ENCODE assay signal across 29 cellular contexts in genomic region chr10:71657604-71658348, GRCh38.
DNase-seq lines count a peak whose midpoint lies in the region; ATAC-seq and TF ChIP-seq lines count a peak whose summit lies in the region.
"Had no signal": no experiment of that assay in that cellular context is flagged by ENCODE, and none has a peak within 500 bp of the region (broad histone marks: within the 10 kb centered on the region; RNA-seq: fewer than 3 reads in every experiment).

No MANE protein-coding gene starts in this region.

- no peaks in the 10 kb centered on the region for H3K79me1 ChIP-seq in H9 (ENCODE audit: insufficient read depth, low read depth, low read length, poor library complexity, severe bottlenecking)

- H3K4me3 ChIP-seq in iPS-20b (ENCODE audit: low read length) = peak overlapping the region; percentile 51; the same call in 1 of the 2 replicates
- H3K4me3 ChIP-seq: ascending aorta, ovary, SK-N-MC, spleen, suprapubic skin, uterus had no signal

- no peak overlapping the region for H2BK15ac ChIP-seq in H9 (ENCODE audit: low read depth, low read length)

- H4K8ac ChIP-seq in H9 (replicated peaks; ENCODE audit: insufficient read length, low read depth, low read length) = no peak overlapping the region

- H3K18ac ChIP-seq in H9 (ENCODE audit: insufficient read length, low read depth, low read length) = no peak overlapping the region

- H3K27me3 ChIP-seq in H9 (ENCODE audit: insufficient read depth, low read length) (peaks cover 2% of the 10 kb centered on the region; the same call in 1 of the 2 replicates), iPS-20b (ENCODE audit: insufficient read depth, low read length) (peaks cover 59% of the 10 kb centered on the region)
- H3K27me3 ChIP-seq: ascending aorta, ovary, spleen, suprapubic skin, uterus had no signal

- H2AFZ ChIP-seq in H9 (ENCODE audit: low read length) = no peak overlapping the region

- no peak overlapping the region for H4K5ac ChIP-seq in H9 (ENCODE audit: insufficient read length, low read depth, low read length)

- ATAC-seq in T-helper 17 cell (no peak), GM19467 (IDR thresholded peaks at IDR 0.05; ENCODE audit: unreplicated experiment) (no peak)
- ATAC-seq: activated CD8-positive, alpha-beta memory T cell treated with anti-CD3 and anti-CD28 coated beads, Interleukin-2, amount 10 ng/mL, durations not matched to agents 7 days and 5 days; activated T-helper 17 cell treated with anti-CD3 and anti-CD28 coated beads, Interleukin-2, amount 50 U/mL, for 72 hours; left colon; stimulated activated effector memory CD8-positive, alpha-beta T cell treated with anti-CD3 and anti-CD28 coated beads, Interleukin-12 subunit alpha, Interleukin-12 subunit beta, amount 100 ng/mL, for 72 hours had no signal

- no peak overlapping the region for H3T11ph ChIP-seq in H9 (ENCODE audit: low read length)

- H3K79me2 ChIP-seq in H9 (ENCODE audit: insufficient read depth, low read length) = no peaks in the 10 kb centered on the region

- peak; percentile 64 for DNase-seq in H9
- DNase-seq in T-helper 17 cell = no peak
- DNase-seq in retina = peak; percentile 74
- DNase-seq in cerebellar nuclear complex (lab: John Stamatoyannopoulos, UW) = no peak
- DNase-seq in activated gamma-delta T cell (lab: John Stamatoyannopoulos, UW) = no peak
- DNase-seq: activated CD4-positive, alpha-beta T cell treated with anti-CD3 and anti-CD28 coated beads, Interleukin-2, amount 10 ng/mL, durations not matched to agents 7 days and 5 days; activated CD8-positive, alpha-beta memory T cell treated with anti-CD3 and anti-CD28 coated beads, Interleukin-2, amount 10 ng/mL, durations not matched to agents 7 days and 5 days; caudate nucleus; CD4-positive, CD25-positive, alpha-beta regulatory T cell; dermis blood vessel endothelial cell; left colon; NCI-H1092; NCI-H1930; NCI-H345; NCI-H774; ovary; RPMI8226; spleen; stimulated activated CD4-positive, alpha-beta T cell treated with anti-CD3 and anti-CD28 coated beads, Interleukin-2, amount 100 ng/mL, for 48 hours; uterus had no signal

- peak overlapping the region; percentile 16 for H3K4me2 ChIP-seq in H9 (ENCODE audit: insufficient read depth, insufficient read length, low read length)

- H3K36me3 Mint-ChIP-seq in H9 (ENCODE audit: insufficient read depth in 1 of 3, low read depth in 3 of 3) (peaks cover 0 to 5% (median 0%) of the 10 kb centered on the region in 3 experiments; a peak in 2 of 7 replicates), T-helper 17 cell (ENCODE audit: low read depth) (no peaks in the 10 kb centered on the region)
- H3K36me3 Mint-ChIP-seq: activated CD8-positive, alpha-beta memory T cell treated with anti-CD3 and anti-CD28 coated beads, Interleukin-2, amount 10 ng/mL, durations not matched to agents 7 days and 5 days; activated naive CD8-positive, alpha-beta T cell; CD4-positive, CD25-positive, alpha-beta regulatory T cell; memory B cell; stimulated activated effector memory CD8-positive, alpha-beta T cell treated with anti-CD3 and anti-CD28 coated beads, Interleukin-12 subunit alpha, Interleukin-12 subunit beta, amount 100 ng/mL, for 72 hours had no signal

- H3K9me3 ChIP-seq in H9 (ENCODE audit: control insufficient read depth, low read depth, low read length) (no peaks in the 10 kb centered on the region), T-helper 17 cell (ENCODE audit: control insufficient read depth, low read length, poor library complexity, severe bottlenecking) (no peaks in the 10 kb centered on the region), iPS-20b (ENCODE audit: insufficient read depth, low read depth, low read length) (no peaks in the 10 kb centered on the region)
- H3K9me3 ChIP-seq: ascending aorta, ovary, suprapubic skin, uterus had no signal

- H2BK5ac ChIP-seq in H9 (ENCODE audit: insufficient read length, low read length) = no peak overlapping the region

- H4K20me1 ChIP-seq in H9 (ENCODE audit: control insufficient read depth, insufficient read depth, insufficient read length) = no peaks in the 10 kb centered on the region

- no peak overlapping the region for H3K14ac ChIP-seq in H9 (ENCODE audit: insufficient read depth, low read length)

- H3K56ac ChIP-seq in H9 (ENCODE audit: insufficient read length, low read depth, low read length) = no peak overlapping the region

- H3K9ac ChIP-seq in H9 (ENCODE audit: extremely low read depth, insufficient read length, low read length) (no peak overlapping the region), iPS-20b (ENCODE audit: low read depth, low read length) (peak overlapping the region; percentile 11; the same call in 1 of the 2 replicates)

- H3K4me1 Mint-ChIP-seq in H9 = peaks cover 67 to 76% of the 10 kb centered on the region in 2 experiments
- peaks cover 10% of the 10 kb centered on the region for H3K4me1 Mint-ChIP-seq in T-helper 17 cell
- H3K4me1 Mint-ChIP-seq: activated CD4-positive, alpha-beta T cell treated with anti-CD3 and anti-CD28 coated beads, Interleukin-2, amount 10 ng/mL, durations not matched to agents 7 days and 5 days; activated CD8-positive, alpha-beta memory T cell treated with anti-CD3 and anti-CD28 coated beads, Interleukin-2, amount 10 ng/mL, durations not matched to agents 7 days and 5 days; activated T-helper 17 cell treated with anti-CD3 and anti-CD28 coated beads, Interleukin-2, amount 50 U/mL, for 72 hours; CD4-positive, CD25-positive, alpha-beta regulatory T cell had no signal

- H2BK12ac ChIP-seq in H9 (ENCODE audit: insufficient read length, low read depth, low read length) = no peak overlapping the region

- H3K27me3 Mint-ChIP-seq in H9 (ENCODE audit: low read depth) (peaks cover 86% of the 10 kb centered on the region), T-helper 17 cell (peaks cover 3% of the 10 kb centered on the region)
- H3K27me3 Mint-ChIP-seq: activated CD8-positive, alpha-beta memory T cell treated with anti-CD3 and anti-CD28 coated beads, Interleukin-2, amount 10 ng/mL, durations not matched to agents 7 days and 5 days; activated naive CD8-positive, alpha-beta T cell; activated T-helper 17 cell treated with anti-CD3 and anti-CD28 coated beads, Interleukin-2, amount 50 U/mL, for 72 hours had no signal

- H2BK20ac ChIP-seq in H9 (ENCODE audit: low read depth, low read length, poor library complexity, severe bottlenecking) = no peak overlapping the region

- no peak overlapping the region for H3K23ac ChIP-seq in H9 (ENCODE audit: insufficient read length, low read depth, low read length)

- H3K4me3 Mint-ChIP-seq in H9 (peak overlapping the region; percentile 44 to 61), T-helper 17 cell (no peak overlapping the region)
- H3K4me3 Mint-ChIP-seq: activated CD4-positive, alpha-beta T cell treated with anti-CD3 and anti-CD28 coated beads, Interleukin-2, amount 10 ng/mL, durations not matched to agents 7 days and 5 days; activated CD8-positive, alpha-beta memory T cell treated with anti-CD3 and anti-CD28 coated beads, Interleukin-2, amount 10 ng/mL, durations not matched to agents 7 days and 5 days; activated naive CD8-positive, alpha-beta T cell; activated T-helper 17 cell treated with anti-CD3 and anti-CD28 coated beads, Interleukin-2, amount 50 U/mL, for 72 hours; CD4-positive, CD25-positive, alpha-beta regulatory T cell; memory B cell; stimulated activated effector memory CD8-positive, alpha-beta T cell treated with anti-CD3 and anti-CD28 coated beads, Interleukin-12 subunit alpha, Interleukin-12 subunit beta, amount 100 ng/mL, for 72 hours had no signal

- no peak overlapping the region for H4K91ac ChIP-seq in H9 (ENCODE audit: insufficient read length, low read depth, low read length)

- peaks cover 21% of the 10 kb centered on the region; the same call in 1 of the 2 replicates for H3K4me1 ChIP-seq in H9 (ENCODE audit: insufficient read depth, low read length)
- peaks cover 31% of the 10 kb centered on the region for H3K4me1 ChIP-seq in iPS-20b (ENCODE audit: insufficient read depth, low read length)
- H3K4me1 ChIP-seq: ascending aorta, spleen, suprapubic skin, uterus had no signal

- H3K4ac ChIP-seq in H9 (ENCODE audit: low read depth, low read length) = no peak overlapping the region

- H3K27ac Mint-ChIP-seq in H9 (peak overlapping the region; percentile 52 to 92 (median 75); a peak in 5 of 7 replicates), T-helper 17 cell (peak overlapping the region; percentile 71)
- H3K27ac Mint-ChIP-seq: activated CD4-positive, alpha-beta T cell treated with anti-CD3 and anti-CD28 coated beads, Interleukin-2, amount 10 ng/mL, durations not matched to agents 7 days and 5 days; activated CD8-positive, alpha-beta memory T cell treated with anti-CD3 and anti-CD28 coated beads, Interleukin-2, amount 10 ng/mL, durations not matched to agents 7 days and 5 days; activated naive CD8-positive, alpha-beta T cell; activated T-helper 17 cell treated with anti-CD3 and anti-CD28 coated beads, Interleukin-2, amount 50 U/mL, for 72 hours; memory B cell; stimulated activated effector memory CD8-positive, alpha-beta T cell treated with anti-CD3 and anti-CD28 coated beads, Interleukin-12 subunit alpha, Interleukin-12 subunit beta, amount 100 ng/mL, for 72 hours had no signal

- no peak overlapping the region for H2BK120ac ChIP-seq in H9 (ENCODE audit: low read depth, low read length, poor library complexity, severe bottlenecking)

- no peak overlapping the region for H3K27ac ChIP-seq in H9 (ENCODE audit: insufficient read length, low read depth, low read length)
- H3K27ac ChIP-seq in iPS-20b (ENCODE audit: low read length) = no peak overlapping the region
- H3K27ac ChIP-seq: ascending aorta, ovary, SK-N-MC, spleen, suprapubic skin, uterus had no signal

- H3K9me3 Mint-ChIP-seq in H9 = peaks cover 2 to 8% of the 10 kb centered on the region in 2 experiments; a peak in 1 of 5 replicates
- H3K9me3 Mint-ChIP-seq: activated CD4-positive, alpha-beta T cell treated with anti-CD3 and anti-CD28 coated beads, Interleukin-2, amount 10 ng/mL, durations not matched to agents 7 days and 5 days; activated T-helper 17 cell treated with anti-CD3 and anti-CD28 coated beads, Interleukin-2, amount 50 U/mL, for 72 hours; CD4-positive, CD25-positive, alpha-beta regulatory T cell; stimulated activated effector memory CD8-positive, alpha-beta T cell treated with anti-CD3 and anti-CD28 coated beads, Interleukin-12 subunit alpha, Interleukin-12 subunit beta, amount 100 ng/mL, for 72 hours had no signal

- H3K36me3 ChIP-seq in iPS-20b (ENCODE audit: insufficient read depth, low read depth, low read length) = no peaks in the 10 kb centered on the region
- H3K36me3 ChIP-seq: ascending aorta, ovary, spleen, suprapubic skin, uterus had no signal

- no CpG with 5 or more reads among the region's 14 CpGs for WGBS in H9 (ENCODE audit: extremely low coverage, insufficient read length, low lambda C conversion rate)

- no peak for TF ChIP-seq CTCF in H9 (conservative IDR thresholded peaks at IDR 0.05)

- no peak overlapping the region for H2AK5ac ChIP-seq in H9 (ENCODE audit: insufficient read length, low read length)

- no peaks in the 10 kb centered on the region for H3K23me2 ChIP-seq in H9 (ENCODE audit: insufficient read length, low read depth, low read length, poor library complexity, severe bottlenecking)

Comparison
In these comparisons a context has a peak if more than half of its experiments do, and no peak if none do; other contexts are left out.
1. DNase-seq: peak in H9 (single experiment) and retina (single experiment); none in T-helper 17 cell (0 of 3), cerebellar nuclear complex (0 of 2) and activated gamma-delta T cell (single experiment).